ENCODE assay signal across 8 cellular contexts in the genomic region with DNA sequence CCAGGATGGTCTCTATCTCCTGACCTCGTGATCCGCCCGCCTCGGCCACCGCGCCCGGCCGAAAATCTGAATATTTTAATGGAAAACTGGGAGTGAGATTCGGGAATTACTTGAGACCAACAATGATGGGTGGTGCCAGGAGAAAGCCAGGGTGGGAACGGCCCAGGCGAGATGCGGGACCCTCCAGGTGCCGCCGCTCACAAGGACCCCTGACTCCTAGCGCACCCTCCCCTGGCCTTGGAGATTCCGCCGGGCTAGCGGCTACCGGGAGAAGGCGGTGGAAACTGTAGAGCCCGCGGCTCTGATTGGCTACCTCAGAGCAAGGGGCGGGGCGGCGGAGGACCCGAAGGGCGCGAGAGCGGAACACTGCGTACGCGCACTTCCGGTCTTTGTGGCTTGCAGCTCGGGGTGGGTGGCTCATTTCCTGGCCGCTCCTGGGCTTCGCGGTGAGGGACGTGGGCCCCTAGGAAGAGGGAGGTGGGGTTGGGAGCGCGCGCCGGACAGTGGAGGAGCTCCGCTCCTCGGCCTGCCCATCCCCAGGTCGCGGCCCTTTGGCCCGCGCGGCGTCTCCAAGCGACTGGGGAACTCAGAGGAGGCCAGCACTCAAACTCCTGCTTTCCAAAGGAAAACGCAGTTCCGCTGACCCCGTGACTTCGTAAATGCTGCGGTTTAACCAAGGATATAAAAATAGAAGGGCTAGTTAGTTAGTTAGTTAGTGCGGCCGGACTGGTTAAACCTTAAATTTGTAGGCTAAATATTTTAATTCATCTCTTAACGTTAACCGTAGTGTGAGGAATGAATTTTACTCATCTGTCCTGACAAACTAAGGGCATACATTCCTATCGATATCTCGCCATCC. TPM values are rescaled to one million over a fixed set of nuclear protein-coding genes. Genes with fewer than 3 reads are reported as not detected.
DNase-seq lines count a peak whose midpoint lies in the region; ATAC-seq and TF ChIP-seq lines count a peak whose summit lies in the region.

ZNF397 (plus strand) TSS at position 371 of the 859 bp plus-strand sequence. CDS start 1,437 bp downstream, outside the sequence.

- TF ChIP-seq CTCF in IMR-90 (conservative IDR thresholded peaks at IDR 0.05; ENCODE audit: low read depth, low read length) (no peak), epithelial cell of proximal tubule (conservative IDR thresholded peaks at IDR 0.05; ENCODE audit: low read depth, low read length) (no peak)

- peak; percentile 96 for TF ChIP-seq POLR2A in IMR-90 (IDR thresholded peaks at IDR 0.05; ENCODE audit: low read depth, low read length)

- TF ChIP-seq RAD21 in IMR-90 (IDR thresholded peaks at IDR 0.05; ENCODE audit: low read length) = no peak

- dilution Hi-C loops in IMR-90 (cut with HindIII; ENCODE audit: low sequenced_read_pairs, unreplicated experiment) = no loop called here

- peak within 1 kb of the TSS; percentile 92 for H2AFZ ChIP-seq in IMR-90 (replicated peaks; ENCODE audit: low read length, poor library complexity)

- H2BK20ac ChIP-seq in IMR-90 (ENCODE audit: low read depth, low read length) = peak within 1 kb of the TSS; percentile 41

- H3K4me1 ChIP-seq in IMR-90 (ENCODE audit: control insufficient read depth, insufficient read depth, low read length) = peaks cover 2% of the 10 kb centered on the region; the same call in 1 of the 2 replicates

- peak within 1 kb of the TSS; percentile 96 for H3K27ac ChIP-seq in IMR-90 (ENCODE audit: insufficient read depth, low read length)

- H3K36me3 ChIP-seq in IMR-90 (ENCODE audit: control insufficient read depth, insufficient read depth, low read length) = peaks cover 25% of the 10 kb centered on the region

- no peaks in the 10 kb centered on the region for H4K20me1 ChIP-seq in IMR-90 (ENCODE audit: insufficient read depth, low read length)

- H3K23ac ChIP-seq in IMR-90 (ENCODE audit: low read depth, low read length) = peak within 1 kb of the TSS; percentile 90

- H3K9me3 ChIP-seq in IMR-90 (ENCODE audit: control insufficient read depth, insufficient read depth, low read length) = peaks cover 14% of the 10 kb centered on the region

- peak within 1 kb of the TSS; percentile 87 for H2BK5ac ChIP-seq in IMR-90 (ENCODE audit: low read depth, low read length, poor library complexity, severe bottlenecking)

- peak within 1 kb of the TSS; percentile 59 for H2BK120ac ChIP-seq in IMR-90 (ENCODE audit: low read depth, low read length)

- ATAC-seq in GM21528 (IDR thresholded peaks at IDR 0.05; ENCODE audit: low FRiP score, unreplicated experiment) (peak; percentile 99), IMR-90 (ENCODE audit: low read depth) (peak; percentile 100)

- peak within 1 kb of the TSS; percentile 67 for H2BK15ac ChIP-seq in IMR-90 (ENCODE audit: low read depth, low read length)

- DNase-seq in DMS 273 (lab: John Stamatoyannopoulos, UW; ENCODE audit: unreplicated experiment) (peak; percentile 99), IMR-90 (peak; percentile 96), OCI-M1 (lab: John Stamatoyannopoulos, UW) (peak; percentile 97), activated T-cell treated with anti-CD3 and anti-CD28 coated beads for 48 hours (ENCODE audit: low read depth) (peak; percentile 94), epithelial cell of proximal tubule (ENCODE audit: low read depth) (peak; percentile 48), mucosa of gallbladder (ENCODE audit: low spot score) (peak; percentile 98)
- DNase-seq in stimulated activated CD8-positive, alpha-beta memory T cell treated with anti-CD3 and anti-CD28 coated beads, Interleukin-4, amount 100 ng/mL, for 4 hours (ENCODE audit: low read depth in 2 of 2, low spot score in 1 of 2) = peak; percentile 92 to 93

- CTCF ChIA-PET in IMR-90 (lab: Yijun Ruan, JAX) = no interaction called here

- BruUV-seq in IMR-90 (replicated peaks; lab: Mats Ljungman, UMichigan) = TSS peak; percentile 61

- peak within 1 kb of the TSS; percentile 100 for H4K5ac ChIP-seq in IMR-90 (ENCODE audit: low read depth, low read length)

- H3K4me3 ChIP-seq in IMR-90 (ENCODE audit: insufficient read depth, low read depth, low read length) (peak within 1 kb of the TSS; percentile 53), epithelial cell of proximal tubule (ENCODE audit: low read depth, low read length) (peak within 1 kb of the TSS; percentile 77)

- peak within 1 kb of the TSS; percentile 89 for H3K56ac ChIP-seq in IMR-90 (ENCODE audit: extremely low read depth, insufficient read depth, low read length)

- peaks cover 5 to 8% of the 10 kb centered on the region in 2 experiments for H3K79me1 ChIP-seq in IMR-90 (ENCODE audit: low read depth in 1 of 2, low read length in 2 of 2)

- H3K4me2 ChIP-seq in IMR-90 (ENCODE audit: low read depth, low read length) = peak within 1 kb of the TSS; percentile 97

- peak within 1 kb of the TSS; percentile 82 for H4K91ac ChIP-seq in IMR-90 (ENCODE audit: insufficient read depth, low read depth, low read length)

- H2AK5ac ChIP-seq in IMR-90 (ENCODE audit: low read depth, low read length) = peak within 1 kb of the TSS; percentile 36; the same call in 1 of the 2 replicates

- in situ Hi-C loops in IMR-90 (cut with MboI; ENCODE audit: low sequenced_read_pairs) = loop anchor here (5.0 to 25.0 kb wide), 3 partner anchors 51 to 721 kb away; partner anchors contain the start of genes RMP24, ZNF24 and ZSCAN30

- POLR2A ChIA-PET in IMR-90 (lab: Charles Lee; ENCODE audit: unreplicated experiment) = interaction anchor here (0.6 kb wide), 1 partner anchor 114 kb away, joined by 3 read pairs; no protein-coding TSS in a partner anchor

- H3K9ac ChIP-seq in IMR-90 (ENCODE audit: low read depth, low read length) = peak within 1 kb of the TSS; percentile 94

- peak within 1 kb of the TSS; percentile 89 for H2AK9ac ChIP-seq in IMR-90 (replicated peaks; ENCODE audit: low read depth, low read length, poor library complexity)

- intact Hi-C loops in IMR-90 (cut with micrococcal nuclease) = loop anchor here (2.0 to 5.0 kb wide), 3 partner anchors 51 to 256 kb away; partner anchors contain the start of genes INO80C, ZNF24 and ZSCAN30

- peak within 1 kb of the TSS; percentile 95 for H3K14ac ChIP-seq in IMR-90 (replicated peaks; ENCODE audit: low read depth, low read length)

- H3K9me1 ChIP-seq in IMR-90 (ENCODE audit: insufficient read depth, low read length) = no peaks in the 10 kb centered on the region

- H3K4ac ChIP-seq in IMR-90 (ENCODE audit: low read depth, low read length) = peak within 1 kb of the TSS; percentile 93

- H3K18ac ChIP-seq in IMR-90 (ENCODE audit: low read depth, low read length) = peak within 1 kb of the TSS; percentile 68

- H3K27me3 ChIP-seq in IMR-90 (ENCODE audit: control insufficient read depth, insufficient read depth, low read length) = no peaks in the 10 kb centered on the region

- H4K8ac ChIP-seq in IMR-90 (ENCODE audit: low read depth in 2 of 2, low read length in 2 of 2) = peak within 1 kb of the TSS; percentile 90 to 93

- WGBS in IMR-90 (ENCODE audit: extremely low coverage in 2 of 2, insufficient read length in 1 of 2), 2 experiments = 0% methylated on average over 2 of the region's 62 CpGs; no CpG with 5 or more reads in 1 of the 2 experiments

TF ChIP-seq in IMR-90, 13 proteins besides CTCF, POLR2A, EP300 and RAD21:
- TF ChIP-seq FOS (IDR thresholded peaks at IDR 0.05; ENCODE audit: low read depth, low read length) (no peak), SMC3 (IDR thresholded peaks at IDR 0.05; ENCODE audit: low read depth, low read length) (no peak), RCOR1 (IDR thresholded peaks at IDR 0.05; ENCODE audit: insufficient replicate concordance, low read length) (peak; percentile 21), MAZ (IDR thresholded peaks at IDR 0.05; ENCODE audit: borderline replicate concordance, low read depth, low read length) (peak; percentile 79; the same call in 1 of the 2 replicates), RFX5 (IDR thresholded peaks at IDR 0.05; ENCODE audit: low read depth, low read length) (no peak), MXI1 (IDR thresholded peaks at IDR 0.05; ENCODE audit: borderline replicate concordance, low read depth, low read length) (no peak; the same call in 1 of the 2 replicates), ELK1 (IDR thresholded peaks at IDR 0.05; ENCODE audit: borderline replicate concordance, low read depth, low read length) (peak; percentile 55; the same call in 1 of the 2 replicates)
- TF ChIP-seq, protein P1, sequence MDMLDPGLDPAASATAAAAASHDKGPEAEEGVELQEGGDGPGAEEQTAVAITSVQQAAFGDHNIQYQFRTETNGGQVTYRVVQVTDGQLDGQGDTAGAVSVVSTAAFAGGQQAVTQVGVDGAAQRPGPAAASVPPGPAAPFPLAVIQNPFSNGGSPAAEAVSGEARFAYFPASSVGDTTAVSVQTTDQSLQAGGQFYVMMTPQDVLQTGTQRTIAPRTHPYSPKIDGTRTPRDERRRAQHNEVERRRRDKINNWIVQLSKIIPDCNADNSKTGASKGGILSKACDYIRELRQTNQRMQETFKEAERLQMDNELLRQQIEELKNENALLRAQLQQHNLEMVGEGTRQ (IDR thresholded peaks at IDR 0.05; ENCODE audit: low read depth, low read length) = peak; percentile 18; the same call in 1 of the 2 replicates

RNA-seq across cellular contexts. Expression of gene ZNF397, which starts in this region (rescaled TPM):
- total RNA-seq in IMR-90 (2012; rRNA removed) = 9.9 and 11.1 TPM in 2 replicates
- polyA plus RNA-seq in IMR-90 (2012; rRNA removed) = 3.2 and 5.5 TPM in 2 replicates
- 0.70 and 1.9 TPM in 2 replicates for polyA plus RNA-seq in IMR-90 (2012; cell fraction: cytosol; rRNA removed)
- 1.5 and 9.7 TPM in 2 replicates for polyA plus RNA-seq in IMR-90 (2012; cell fraction: nucleus; rRNA removed; ENCODE audit: low replicate concordance)
- 5.1 and 7.0 TPM in 2 replicates for total RNA-seq in epithelial cell of proximal tubule
- total RNA-seq in mucosa of gallbladder = 33.1 TPM

Comparison
In these comparisons a context has a peak if more than half of its experiments do, and no peak if none do; other contexts are left out.
1. Peak in every context shown above with its lines: DNase-seq, ATAC-seq, H3K4me3 ChIP-seq and H3K27ac ChIP-seq.
2. DNase-seq: peak in every context shown above with its lines; median percentile 99 in DMS 273; 98 in mucosa of gallbladder; 97 in OCI-M1; 96 in IMR-90; 94 in activated T-cell treated with anti-CD3 and anti-CD28 coated beads for 48 hours; 92 in stimulated activated CD8-positive, alpha-beta memory T cell treated with anti-CD3 and anti-CD28 coated beads, Interleukin-4, amount 100 ng/mL, for 4 hours; 48 in epithelial cell of proximal tubule.